ENCODE assay signal across 10 cellular contexts in the genomic region with DNA sequence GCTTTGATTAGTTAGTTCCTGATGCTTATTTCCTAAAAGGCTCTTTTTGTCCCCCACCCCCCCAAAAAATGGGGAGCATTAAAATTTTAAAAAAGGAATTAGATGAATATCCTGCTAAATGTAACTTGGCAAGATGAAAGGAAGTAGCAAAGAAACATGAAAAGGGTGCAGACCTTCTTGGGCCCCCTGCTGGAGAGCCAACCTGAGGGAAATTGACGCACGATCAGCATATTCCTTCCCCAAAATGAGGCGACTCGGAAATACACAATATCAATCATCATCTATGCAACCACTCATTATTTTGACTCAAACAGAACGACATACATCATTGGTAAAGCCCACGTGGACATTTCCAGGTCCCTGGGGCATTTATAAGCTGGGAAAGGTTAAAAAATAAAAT. TPM values are rescaled to one million over a fixed set of nuclear protein-coding genes. Genes with fewer than 3 reads are reported as not detected.
DNase-seq lines count a peak whose midpoint lies in the region; ATAC-seq, FAIRE-seq and TF ChIP-seq lines count a peak whose summit lies in the region.
"Had no signal": no experiment of that assay in that cellular context is flagged by ENCODE, and none has a peak within 500 bp of the region (broad histone marks: within the 10 kb centered on the region; RNA-seq: fewer than 3 reads in every experiment).

No MANE protein-coding gene starts in this region.

- no peak overlapping the region for H2AFZ ChIP-seq in HCT116 (ENCODE audit: low read depth, low read length, poor library complexity, severe bottlenecking)

- H3K4me3 ChIP-seq in Caco-2 (ENCODE audit: low read depth, low read length) (no peak overlapping the region), HCT116 (replicated peaks in 1 of 2; ENCODE audit: low read depth in 1 of 2, low read length in 2 of 2) (no peak overlapping the region), adipocyte (ENCODE audit: low read length) (peak overlapping the region; percentile 41), kidney (ENCODE audit: low read length in 2 of 2) (no peak overlapping the region)

- no peak for TF ChIP-seq POLR2A in HCT116 (IDR thresholded peaks at IDR 0.05; ENCODE audit: borderline replicate concordance, extremely low read depth, insufficient read depth, insufficient read length)

- H3K4me2 ChIP-seq in HCT116 (ENCODE audit: low read length) = no peak overlapping the region

- H3K27me3 ChIP-seq in Caco-2 (replicated peaks; ENCODE audit: control insufficient read depth, insufficient read depth, low read length) (no peaks in the 10 kb centered on the region), HCT116 (ENCODE audit: insufficient read depth, low read length) (peaks cover 49% of the 10 kb centered on the region), adipocyte (replicated peaks; ENCODE audit: control insufficient read depth, insufficient read depth, low read length) (no peaks in the 10 kb centered on the region)

- H3K4me3 Mint-ChIP-seq in Caco-2 (ENCODE audit: unreplicated experiment) = no peak overlapping the region

- H3K9me3 ChIP-seq in Caco-2 = no peaks in the 10 kb centered on the region
- H3K9me3 ChIP-seq in HCT116 (ENCODE audit: control insufficient read depth in 1 of 2, insufficient read depth in 1 of 2, low read depth in 1 of 2, low read length in 2 of 2) = no peaks in the 10 kb centered on the region
- no peaks in the 10 kb centered on the region for H3K9me3 ChIP-seq in adipocyte (ENCODE audit: control insufficient read depth, low read length)
- H3K9me3 ChIP-seq in kidney (ENCODE audit: control insufficient read depth in 1 of 2, low read length in 2 of 2) = no peaks in the 10 kb centered on the region

- H3K27me3 Mint-ChIP-seq in Caco-2 (ENCODE audit: insufficient read depth, unreplicated experiment) = no peaks in the 10 kb centered on the region

- H3K9ac ChIP-seq in HCT116 (ENCODE audit: low read length) (no peak overlapping the region), adipocyte (ENCODE audit: low read length) (no peak overlapping the region), kidney (ENCODE audit: low read length in 2 of 2) (no peak overlapping the region)

- ATAC-seq in HCT116 (no peak), GM18511 (IDR thresholded peaks at IDR 0.05; ENCODE audit: unreplicated experiment) (no peak)

- no peak for FAIRE-seq in kidney (lab: Jason Lieb, UNC)

- no peaks in the 10 kb centered on the region for H3K79me2 ChIP-seq in HCT116 (ENCODE audit: insufficient read depth, low read length)

- DNase-seq in Caco-2 = peak in 1 of 2 experiments; percentile 17
- no peak for DNase-seq in HCT116 (ENCODE audit: low read depth, low spot score)
- peak; percentile 34 for DNase-seq in adipocyte (ENCODE audit: low read depth)
- DNase-seq in kidney = no peak
- DNase-seq in NCI-H345 treated with DMSO at 0.1 percent for 48 hours (lab: John Stamatoyannopoulos, UW; ENCODE audit: unreplicated experiment) = no peak
- DNase-seq in GOT3 (lab: John Stamatoyannopoulos, UW) = no peak
- no peak for DNase-seq in T1000 (lab: John Stamatoyannopoulos, UW)
- DNase-seq: activated effector memory CD4-positive, alpha-beta T cell treated with Interleukin-2 at 50 U/mL for 16 hours; NCI-H774 had no signal

- POLR2A ChIA-PET in Caco-2 (lab: Charles Lee) = no interaction called here
- POLR2A ChIA-PET in HCT116 (lab: Charles Lee) = no interaction called here

- H3K36me3 ChIP-seq in Caco-2 (ENCODE audit: control insufficient read depth, insufficient read depth, low read length) (no peaks in the 10 kb centered on the region), HCT116 (ENCODE audit: control insufficient read depth in 1 of 2, insufficient read depth in 2 of 2, low read length in 2 of 2) (no peaks in the 10 kb centered on the region), adipocyte (ENCODE audit: control insufficient read depth, insufficient read depth, low read length, severe bottlenecking) (no peaks in the 10 kb centered on the region), kidney (ENCODE audit: control insufficient read depth in 1 of 2, insufficient read depth in 2 of 2, low read length in 2 of 2) (no peaks in the 10 kb centered on the region)

- H3K9me3 Mint-ChIP-seq in Caco-2 (ENCODE audit: unreplicated experiment) = no peaks in the 10 kb centered on the region

- intact Hi-C loops in Caco-2 (cut with micrococcal nuclease; ENCODE audit: unreplicated experiment) = no loop called here
- intact Hi-C loops in HCT116 (cut with micrococcal nuclease) = no loop called here
- intact Hi-C loops in kidney (cut with DNase I) = no loop called here

- RAD21 ChIA-PET in HCT116 (lab: Charles Lee; ENCODE audit: low non-redundant PET in 1 of 2, low total read pairs in 2 of 2, uncharacterized antibody in 2 of 2, unreplicated experiment in 2 of 2) = no interaction called here

- H3K36me3 Mint-ChIP-seq in Caco-2 (ENCODE audit: insufficient read depth, unreplicated experiment) = no peaks in the 10 kb centered on the region

- TF ChIP-seq CTCF in Caco-2 (IDR thresholded peaks at IDR 0.05; ENCODE audit: insufficient read depth in 1 of 2, low read depth in 1 of 2, low read length in 1 of 2, severe bottlenecking in 1 of 2, unreplicated experiment in 1 of 2) = peak; percentile 36 to 37
- peak in 2 of 3 experiments; percentile 48 to 51; a peak in 3 of 6 replicates for TF ChIP-seq CTCF in HCT116 (IDR thresholded peaks at IDR 0.05 in 2 of 3, conservative IDR thresholded peaks at IDR 0.05 in 1 of 3; ENCODE audit: borderline replicate concordance in 1 of 3, insufficient read depth in 1 of 3, low read depth in 2 of 3, low read length in 2 of 3)
- peak; percentile 5 for TF ChIP-seq CTCF in kidney (IDR thresholded peaks at IDR 0.05; ENCODE audit: borderline replicate concordance, extremely low read depth, insufficient read depth)

- CTCF ChIA-PET in Caco-2 (lab: Charles Lee) (no interaction called here), HCT116 (lab: Charles Lee) (no interaction called here)

- no peaks in the 10 kb centered on the region for H4K20me1 ChIP-seq in HCT116 (ENCODE audit: insufficient read depth)

- H3K9me2 ChIP-seq in HCT116 (ENCODE audit: insufficient read depth) = no peaks in the 10 kb centered on the region

- peak; percentile 17; the same call in 1 of the 2 replicates for TF ChIP-seq RAD21 in HCT116 (IDR thresholded peaks at IDR 0.05; ENCODE audit: low read depth)

- no TSS peak for BruUV-seq in Caco-2 (replicated peaks; lab: Mats Ljungman, UMichigan)
- no TSS peak for BruUV-seq in HCT116 (replicated peaks; lab: Mats Ljungman, UMichigan)

- no peak overlapping the region for H3K27ac Mint-ChIP-seq in Caco-2 (ENCODE audit: unreplicated experiment)

- H3K4me1 Mint-ChIP-seq in Caco-2 (ENCODE audit: low read depth, unreplicated experiment) = peaks cover 7% of the 10 kb centered on the region

- peaks cover 6% of the 10 kb centered on the region; the same call in 1 of the 2 replicates for H3K4me1 ChIP-seq in Caco-2
- H3K4me1 ChIP-seq in HCT116 (ENCODE audit: control insufficient read depth in 1 of 2, insufficient read depth in 2 of 2, low read length in 2 of 2) = no peaks in the 10 kb centered on the region
- H3K4me1 ChIP-seq in adipocyte (ENCODE audit: control insufficient read depth, insufficient read depth, low read length) = peaks cover 36% of the 10 kb centered on the region
- no peaks in the 10 kb centered on the region for H3K4me1 ChIP-seq in kidney (ENCODE audit: control insufficient read depth in 1 of 2, insufficient read depth in 1 of 2, low read depth in 1 of 2, low read length in 2 of 2)

- H3K27ac ChIP-seq in HCT116 (ENCODE audit: low read depth, low read length) (no peak overlapping the region), kidney (ENCODE audit: low read depth in 2 of 2, low read length in 2 of 2) (no peak overlapping the region)

TF ChIP-seq in HCT116, 20 proteins besides CTCF, POLR2A, EP300 and RAD21 (continues in another document):
- TF ChIP-seq ZNF274 (IDR thresholded peaks at IDR 0.05; ENCODE audit: low read depth, low read length) (no peak), ZFX (IDR thresholded peaks at IDR 0.05) (no peak), ATF3 (IDR thresholded peaks at IDR 0.05) (no peak), JUND (IDR thresholded peaks at IDR 0.05) (no peak), YY1 (IDR thresholded peaks at IDR 0.05; ENCODE audit: extremely low read depth, insufficient replicate concordance, low read depth, low read length) (no peak), SIN3A (IDR thresholded peaks at IDR 0.05; ENCODE audit: low read depth) (no peak), EZH2phosphoT487 (IDR thresholded peaks at IDR 0.05; ENCODE audit: borderline replicate concordance) (no peak), ELF1 (IDR thresholded peaks at IDR 0.05; ENCODE audit: borderline replicate concordance, low read depth) (no peak), SRF (IDR thresholded peaks at IDR 0.05; ENCODE audit: low read depth) (no peak), ZBTB33 (IDR thresholded peaks at IDR 0.05; ENCODE audit: extremely low read depth, insufficient replicate concordance, low read length) (no peak), MAX (IDR thresholded peaks at IDR 0.05) (no peak), FOSL1 (IDR thresholded peaks at IDR 0.05; ENCODE audit: low read depth) (no peak)

RNA-seq across cellular contexts. Expression of gene GRIN2A, which starts 59.7 kb away (rescaled TPM):
- total RNA-seq in Caco-2 (2022) (0.30 and 0.54 TPM in 2 replicates), HCT116 (2021; ENCODE audit: unreplicated experiment) (0.02 TPM), kidney (6.5 TPM)
- polyA plus RNA-seq in HCT116 (2012) = not detected in 2 replicates
- 0.28 TPM for polyA plus RNA-seq in kidney (ENCODE audit: insufficient read depth, low read depth, low replicate concordance)
